In the genomic region with DNA sequence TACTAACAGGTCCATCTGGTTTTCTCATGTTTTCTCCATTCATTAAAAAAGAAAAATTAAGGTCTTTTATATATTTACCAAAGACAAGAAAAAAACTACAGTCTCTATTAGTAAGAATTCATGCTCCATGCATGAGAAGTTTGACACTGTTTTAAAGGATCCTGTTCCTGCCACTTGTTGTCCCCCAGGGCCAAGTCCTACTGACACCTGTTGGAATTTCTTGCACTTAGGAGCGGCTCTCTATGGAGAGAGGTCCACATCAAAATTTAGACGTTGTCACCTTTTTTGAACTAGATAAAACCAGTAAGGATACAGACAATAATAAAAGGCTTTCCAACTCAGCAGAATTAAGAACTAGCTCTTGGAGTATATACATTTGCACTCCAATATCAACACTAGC, we compare ENCODE assay signal across 3 cellular contexts.
"Had no signal": no experiment of that assay in that cellular context is flagged by ENCODE, and none has a peak within 500 bp of the region (broad histone marks: within the 10 kb centered on the region; RNA-seq: fewer than 3 reads in every experiment).

No MANE protein-coding gene starts in this region.

- H3K4me3 ChIP-seq: GM12878 had no signal

- ATAC-seq: GM12878 had no signal

- DNase-seq: GDM1, GF-D8 had no signal
